ENCODE assay signal across 8 cellular contexts in the genomic region with DNA sequence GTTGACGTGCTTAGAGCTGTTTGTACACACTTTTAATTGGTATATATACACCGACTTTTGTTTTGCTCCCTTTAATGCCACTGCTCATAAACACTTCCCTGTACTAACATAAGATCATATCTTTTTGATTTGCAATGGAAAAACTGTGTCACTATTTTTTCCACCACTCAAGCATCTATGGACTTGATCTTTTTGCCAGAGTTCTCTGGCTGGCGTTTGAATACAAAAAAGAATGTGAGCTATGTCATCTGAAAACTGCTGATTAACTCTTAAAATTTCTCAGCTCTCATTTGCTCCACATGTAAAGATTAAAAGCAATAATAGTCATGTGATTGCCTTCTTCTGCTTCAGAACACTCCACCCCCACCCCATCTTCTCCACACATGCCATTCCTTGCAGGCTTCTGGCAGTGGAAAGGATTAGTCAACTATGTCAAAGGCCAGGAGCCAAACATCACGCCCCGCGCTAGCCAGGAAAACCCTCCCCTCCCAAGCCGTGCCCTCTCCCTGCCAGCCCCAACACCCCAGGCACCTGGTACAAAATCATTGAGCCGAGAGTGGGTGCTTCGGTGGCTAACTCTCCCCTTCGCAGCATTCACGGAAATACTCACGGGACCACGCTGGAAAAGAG.
DNase-seq lines count a peak whose midpoint lies in the region; ATAC-seq, FAIRE-seq and TF ChIP-seq lines count a peak whose summit lies in the region.

No MANE protein-coding gene starts in this region.

- H3K4me1 Mint-ChIP-seq in activated T-cell treated with anti-CD3 and anti-CD28 coated beads, Interleukin-2, amount 50 U/mL, for 24 hours (ENCODE audit: low read depth) = peaks cover 56% of the 10 kb centered on the region

- H3K36me3 Mint-ChIP-seq in activated T-cell treated with anti-CD3 and anti-CD28 coated beads, Interleukin-2, amount 50 U/mL, for 24 hours (ENCODE audit: low read depth) = no peaks in the 10 kb centered on the region

- no peaks in the 10 kb centered on the region for H3K79me2 ChIP-seq in K562 (ENCODE audit: control insufficient read depth, insufficient read depth, low read length)

- H3K27ac Mint-ChIP-seq in activated T-cell treated with anti-CD3 and anti-CD28 coated beads, Interleukin-2, amount 50 U/mL, for 24 hours = peak overlapping the region; percentile 6

- no peak for TF ChIP-seq CTCF in K562 (IDR thresholded peaks at IDR 0.05 in 2 of 3, conservative IDR thresholded peaks at IDR 0.05 in 1 of 3; ENCODE audit: insufficient read depth in 2 of 3, low read depth in 1 of 3, low read length in 3 of 3)
- TF ChIP-seq CTCF in left lung (IDR thresholded peaks at IDR 0.05) = no peak
- no peak for TF ChIP-seq CTCF in upper lobe of right lung (IDR thresholded peaks at IDR 0.05)

- FAIRE-seq in K562 (lab: Jason Lieb, UNC) = no peak

- no peak for TF ChIP-seq POLR2A in K562 (conservative IDR thresholded peaks at IDR 0.05)

- POLR2A ChIA-PET in K562 (lab: Yijun Ruan, JAX) = interaction anchor here (1.7 kb wide), 1 partner anchor 11 kb away, joined by 6 read pairs; no protein-coding TSS in a partner anchor

- H3K27ac ChIP-seq in K562 (ENCODE audit: extremely low read depth, low read depth, low read length) (no peak overlapping the region), left lung (peak overlapping the region; percentile 53 to 81), upper lobe of right lung (peak overlapping the region; percentile 65)

- no peaks in the 10 kb centered on the region for H3K9me1 ChIP-seq in K562 (ENCODE audit: control insufficient read depth, insufficient read depth, low read length)

- H3K4me3 ChIP-seq in K562 (no peak overlapping the region), left lung (no peak overlapping the region), upper lobe of right lung (no peak overlapping the region)

- TF ChIP-seq EP300 in K562 (IDR thresholded peaks at IDR 0.05; ENCODE audit: low read length) = no peak

- peak; percentile 32 for DNase-seq in activated T-cell treated with anti-CD3 and anti-CD28 coated beads, Interleukin-2, amount 50 U/mL, for 24 hours
- DNase-seq in activated T-cell treated with anti-CD3 and anti-CD28 coated beads, Interleukin-2, amount 50 U/mL, for 1 hour = no peak
- DNase-seq in K562 (ENCODE audit: extremely low read depth in 1 of 4, low spot score in 3 of 4) (no peak), left lung (peak; percentile 63 to 73), upper lobe of right lung (peak; percentile 70), NCI-H69 (lab: John Stamatoyannopoulos, UW) (no peak)

- H3K9ac ChIP-seq in K562 (ENCODE audit: insufficient read depth in 1 of 2, low read depth in 2 of 2, low read length in 2 of 2) = no peak overlapping the region

- CTCF ChIA-PET in K562 (lab: Yijun Ruan, JAX; ENCODE audit: low intra/inter-chr PET ratio) = no interaction called here

- under 1% methylated on average over 13 of the region's 13 CpGs for WGBS in K562 (ENCODE audit: insufficient coverage, low coverage, missing lambda C conversion rate)

- H2AFZ ChIP-seq in K562 (ENCODE audit: low read depth, low read length) = no peak overlapping the region

- no peak for ATAC-seq in K562
- ATAC-seq in left lung = peak; percentile 84
- peak; percentile 75 for ATAC-seq in upper lobe of right lung
- ATAC-seq in HG03039 (IDR thresholded peaks at IDR 0.05; ENCODE audit: unreplicated experiment) = no peak
- ATAC-seq in GM21515 (IDR thresholded peaks at IDR 0.05; ENCODE audit: unreplicated experiment) = no peak

- TF ChIP-seq RAD21 in K562 (CRISPR knock-in tag; conservative IDR thresholded peaks at IDR 0.05 in 1 of 2, IDR thresholded peaks at IDR 0.05 in 1 of 2) = no peak

- intact Hi-C loops in K562 (cut with micrococcal nuclease) (no loop called here), left lung (cut with DNase I) (no loop called here), upper lobe of right lung (cut with DNase I) (no loop called here)

- no peaks in the 10 kb centered on the region for H3K27me3 Mint-ChIP-seq in activated T-cell treated with anti-CD3 and anti-CD28 coated beads, Interleukin-2, amount 50 U/mL, for 24 hours

- H3K36me3 ChIP-seq in K562 (ENCODE audit: control insufficient read depth, insufficient read depth, low read length) = no peaks in the 10 kb centered on the region
- no peaks in the 10 kb centered on the region for H3K36me3 ChIP-seq in left lung
- H3K36me3 ChIP-seq in upper lobe of right lung = no peaks in the 10 kb centered on the region

- H3K4me1 ChIP-seq in K562 (replicated peaks in 1 of 2; ENCODE audit: control insufficient read depth in 2 of 2, insufficient read depth in 2 of 2, low read length in 2 of 2) (peaks cover 0 to 10% of the 10 kb centered on the region in 2 experiments; a peak in 2 of 5 replicates), left lung (peaks cover 14 to 26% of the 10 kb centered on the region in 2 donors), upper lobe of right lung (peaks cover 28% of the 10 kb centered on the region)

- H4K20me1 ChIP-seq in K562 (replicated peaks; ENCODE audit: control insufficient read depth, insufficient read depth, low read length) = peaks cover 7% of the 10 kb centered on the region; the same call in 1 of the 2 replicates

- H3K27me3 ChIP-seq in K562 (ENCODE audit: control insufficient read depth in 2 of 2, insufficient read depth in 2 of 2, low read length in 2 of 2) (peaks cover 33 to 82% of the 10 kb centered on the region in 2 experiments), left lung (peaks cover 0 to 7% of the 10 kb centered on the region in 2 donors), upper lobe of right lung (no peaks in the 10 kb centered on the region)

- no peak overlapping the region for H3K4me3 Mint-ChIP-seq in activated T-cell treated with anti-CD3 and anti-CD28 coated beads, Interleukin-2, amount 50 U/mL, for 24 hours

- in situ Hi-C loops in K562 (cut with MboI) = no loop called here

- H3K9me3 ChIP-seq in K562 (replicated peaks; ENCODE audit: control insufficient read depth, insufficient read depth, low read depth, low read length) = no peaks in the 10 kb centered on the region
- no peaks in the 10 kb centered on the region for H3K9me3 ChIP-seq in left lung
- no peaks in the 10 kb centered on the region for H3K9me3 ChIP-seq in upper lobe of right lung

- no TSS peak for BruUV-seq in K562 (replicated peaks; lab: Mats Ljungman, UMichigan)

- H3K4me2 ChIP-seq in K562 (ENCODE audit: insufficient read depth, low read length) = no peak overlapping the region

- no peaks in the 10 kb centered on the region for H3K9me3 Mint-ChIP-seq in activated T-cell treated with anti-CD3 and anti-CD28 coated beads, Interleukin-2, amount 50 U/mL, for 24 hours

TF ChIP-seq in K562, 482 proteins besides CTCF, POLR2A, EP300 and RAD21 (continues in another document):
- TF ChIP-seq, protein P1, sequence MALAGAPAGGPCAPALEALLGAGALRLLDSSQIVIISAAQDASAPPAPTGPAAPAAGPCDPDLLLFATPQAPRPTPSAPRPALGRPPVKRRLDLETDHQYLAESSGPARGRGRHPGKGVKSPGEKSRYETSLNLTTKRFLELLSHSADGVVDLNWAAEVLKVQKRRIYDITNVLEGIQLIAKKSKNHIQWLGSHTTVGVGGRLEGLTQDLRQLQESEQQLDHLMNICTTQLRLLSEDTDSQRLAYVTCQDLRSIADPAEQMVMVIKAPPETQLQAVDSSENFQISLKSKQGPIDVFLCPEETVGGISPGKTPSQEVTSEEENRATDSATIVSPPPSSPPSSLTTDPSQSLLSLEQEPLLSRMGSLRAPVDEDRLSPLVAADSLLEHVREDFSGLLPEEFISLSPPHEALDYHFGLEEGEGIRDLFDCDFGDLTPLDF (CRISPR knock-in tag; IDR thresholded peaks at IDR 0.05) = no peak
- TF ChIP-seq, protein P2, sequence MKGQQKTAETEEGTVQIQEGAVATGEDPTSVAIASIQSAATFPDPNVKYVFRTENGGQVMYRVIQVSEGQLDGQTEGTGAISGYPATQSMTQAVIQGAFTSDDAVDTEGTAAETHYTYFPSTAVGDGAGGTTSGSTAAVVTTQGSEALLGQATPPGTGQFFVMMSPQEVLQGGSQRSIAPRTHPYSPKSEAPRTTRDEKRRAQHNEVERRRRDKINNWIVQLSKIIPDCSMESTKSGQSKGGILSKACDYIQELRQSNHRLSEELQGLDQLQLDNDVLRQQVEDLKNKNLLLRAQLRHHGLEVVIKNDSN (CRISPR knock-in tag; IDR thresholded peaks at IDR 0.05) = no peak
- no peak for TF ChIP-seq ZNF436 (CRISPR knock-in tag; IDR thresholded peaks at IDR 0.05)
- TF ChIP-seq MYBL2 (IDR thresholded peaks at IDR 0.05; ENCODE audit: low read depth) = no peak
- no peak for TF ChIP-seq MYBL2 (CRISPR knock-in tag; IDR thresholded peaks at IDR 0.05; ENCODE audit: borderline replicate concordance)
- TF ChIP-seq ZBTB12 (CRISPR knock-in tag; IDR thresholded peaks at IDR 0.05) = no peak
- peak; percentile 62 for TF ChIP-seq TFE3 (CRISPR knock-in tag; IDR thresholded peaks at IDR 0.05)
- TF ChIP-seq FOSL1 (tag; conservative IDR thresholded peaks at IDR 0.05) = peak; percentile 19; the same call in 1 of the 2 replicates
- no peak for TF ChIP-seq GATAD2A (IDR thresholded peaks at IDR 0.05)
- TF ChIP-seq MBD2 (IDR thresholded peaks at IDR 0.05; ENCODE audit: borderline replicate concordance, low read depth) = no peak

Comparison
In these comparisons a context has a peak if more than half of its experiments do, and no peak if none do; other contexts are left out.
1. DNase-seq: peak in activated T-cell treated with anti-CD3 and anti-CD28 coated beads, Interleukin-2, amount 50 U/mL, for 24 hours (single experiment), left lung (2 of 2) and upper lobe of right lung (single experiment); none in activated T-cell treated with anti-CD3 and anti-CD28 coated beads, Interleukin-2, amount 50 U/mL, for 1 hour (single experiment), K562 (0 of 4) and NCI-H69 (single experiment).
2. ATAC-seq: peak in left lung (single experiment) and upper lobe of right lung (single experiment); none in K562 (single experiment), HG03039 (single experiment) and GM21515 (single experiment).